In the genomic region with DNA sequence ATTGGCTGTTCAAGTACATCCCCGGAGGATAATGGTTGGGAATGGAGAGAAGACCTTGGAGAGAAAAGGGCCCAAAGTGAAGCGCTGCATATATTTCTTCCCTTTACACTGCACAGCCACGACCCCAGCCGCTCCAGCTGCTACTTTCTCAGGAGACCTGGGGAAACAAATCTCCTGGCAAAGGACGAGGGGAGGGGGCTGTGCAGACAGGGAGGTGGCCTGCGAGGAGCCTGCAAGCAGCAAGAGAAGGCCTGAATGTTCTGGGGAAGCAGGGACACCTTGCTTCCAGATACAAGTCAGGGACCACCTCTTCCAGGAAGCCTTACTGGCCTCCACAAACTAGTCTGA, we compare ENCODE assay signal across 12 cellular contexts. TPM values are rescaled to one million over a fixed set of nuclear protein-coding genes. Genes with fewer than 3 reads are reported as not detected.
DNase-seq lines count a peak whose midpoint lies in the region; ATAC-seq and TF ChIP-seq lines count a peak whose summit lies in the region.
"Had no signal": no experiment of that assay in that cellular context is flagged by ENCODE, and none has a peak within 500 bp of the region (broad histone marks: within the 10 kb centered on the region; RNA-seq: fewer than 3 reads in every experiment).

No MANE protein-coding gene starts in this region.

- H4K20me1 ChIP-seq in GM23248 (ENCODE audit: insufficient read depth), result no peaks in the 10 kb centered on the region

- H3K4me1 ChIP-seq in GM23248 (ENCODE audit: insufficient read depth) (peaks cover 25% of the 10 kb centered on the region), iPS-18a (ENCODE audit: control insufficient read depth, low read depth, low read length) (no peaks in the 10 kb centered on the region), sigmoid colon (peaks cover 0 to 54% (median 50%) of the 10 kb centered on the region in 4 donors)

- H3K27ac ChIP-seq in GM23248 (peak overlapping the region; percentile 96), iPS-18a (ENCODE audit: low read length) (no peak overlapping the region), sigmoid colon (peak overlapping the region; percentile 97 to 99 (median 98))

- no peaks in the 10 kb centered on the region for H3K9me2 ChIP-seq in GM23248 (ENCODE audit: insufficient read depth)

- H3K4me3 ChIP-seq in GM23248, result peak overlapping the region; percentile 93; the same call in 1 of the 2 replicates
- peak overlapping the region; percentile 56 for H3K4me3 ChIP-seq in iPS-18a (ENCODE audit: low read length)
- H3K4me3 ChIP-seq in sigmoid colon, result peak overlapping the region; percentile 67 to 91 (median 86)

- no peak for TF ChIP-seq EP300 in sigmoid colon (IDR thresholded peaks at IDR 0.05)

- peak overlapping the region; percentile 100 for H3K9ac ChIP-seq in GM23248
- no peak overlapping the region for H3K9ac ChIP-seq in iPS-18a (ENCODE audit: low read length)

- H3K9me3 Mint-ChIP-seq in activated naive CD8-positive, alpha-beta T cell treated with anti-CD3 and anti-CD28 coated beads for 36 hours, result no peaks in the 10 kb centered on the region

- H3K4me3 Mint-ChIP-seq in activated naive CD8-positive, alpha-beta T cell treated with anti-CD3 and anti-CD28 coated beads for 36 hours, result peak overlapping the region; percentile 29

- no peaks in the 10 kb centered on the region for H3K9me3 ChIP-seq in GM23248 (ENCODE audit: low read depth)
- H3K9me3 ChIP-seq in iPS-18a (ENCODE audit: control insufficient read depth, low read depth, low read length), result no peaks in the 10 kb centered on the region
- no peaks in the 10 kb centered on the region for H3K9me3 ChIP-seq in sigmoid colon

- TF ChIP-seq CTCF in sigmoid colon (IDR thresholded peaks at IDR 0.05), result no peak

- DNase-seq in GM23248 (no peak), sigmoid colon (no peak), G401 (ENCODE audit: low spot score) (no peak), DMS53 (lab: John Stamatoyannopoulos, UW) (no peak), activated gamma-delta T cell (lab: John Stamatoyannopoulos, UW) (no peak)
- DNase-seq in activated naive CD8-positive, alpha-beta T cell treated with anti-CD3 and anti-CD28 coated beads for 36 hours, result no peak
- DNase-seq: activated CD4-positive, alpha-beta T cell treated with anti-CD3 and anti-CD28 coated beads for 48 hours; amniotic stem cell; NCI-H345; SHP77 had no signal

- no peak for TF ChIP-seq POLR2A in sigmoid colon (IDR thresholded peaks at IDR 0.05)

- H3K4me1 Mint-ChIP-seq in activated naive CD8-positive, alpha-beta T cell treated with anti-CD3 and anti-CD28 coated beads for 36 hours, result peaks cover 15% of the 10 kb centered on the region

- H3K36me3 ChIP-seq in GM23248 (ENCODE audit: low read depth) (no peaks in the 10 kb centered on the region), iPS-18a (ENCODE audit: control insufficient read depth, low read depth, low read length) (no peaks in the 10 kb centered on the region), sigmoid colon (no peaks in the 10 kb centered on the region)

- 79 to 82% methylated on average over 6 of the region's 6 CpGs for WGBS in GM23248 (ENCODE audit: low coverage in 1 of 2, low lambda C conversion rate in 2 of 2, missing lambda C conversion rate in 2 of 2), 2 experiments
- 89 to 94% methylated on average over 6 of the region's 6 CpGs for WGBS in sigmoid colon, 2 donors

- no peak for ATAC-seq in HG03460 (IDR thresholded peaks at IDR 0.05; ENCODE audit: unreplicated experiment)

- H3K27ac Mint-ChIP-seq in activated naive CD8-positive, alpha-beta T cell treated with anti-CD3 and anti-CD28 coated beads for 36 hours, result no peak overlapping the region

- H3F3A ChIP-seq in GM23248 (ENCODE audit: insufficient read depth), result peaks cover 24% of the 10 kb centered on the region

- in situ Hi-C loops in GM23248 (cut with MboI) (no loop called here), G401 (cut with HindIII; ENCODE audit: low sequenced_read_pairs) (no loop called here)

- H3K27me3 Mint-ChIP-seq in activated naive CD8-positive, alpha-beta T cell treated with anti-CD3 and anti-CD28 coated beads for 36 hours, result peaks cover 25% of the 10 kb centered on the region

- peaks cover 42% of the 10 kb centered on the region for H3K79me2 ChIP-seq in GM23248 (ENCODE audit: insufficient read depth)

- H3K4me2 ChIP-seq in GM23248 (ENCODE audit: unreplicated experiment), result no peak overlapping the region

- intact Hi-C loops in sigmoid colon (cut with DNase I), result no loop called here

- H3K27me3 ChIP-seq in GM23248 (replicated peaks; ENCODE audit: insufficient read depth) (no peaks in the 10 kb centered on the region), iPS-18a (ENCODE audit: control insufficient read depth, insufficient read depth, low read length) (peaks cover 16% of the 10 kb centered on the region), sigmoid colon (no peaks in the 10 kb centered on the region)

- H2AFZ ChIP-seq in GM23248, result peak overlapping the region; percentile 80

- H3K36me3 Mint-ChIP-seq in activated naive CD8-positive, alpha-beta T cell treated with anti-CD3 and anti-CD28 coated beads for 36 hours, result no peaks in the 10 kb centered on the region

RNA-seq across cellular contexts. Expression of a gene that starts 0.7 kb away (rescaled TPM):
- 84.4 and 107 TPM in 2 replicates for total RNA-seq in GM23248 (2014; rRNA removed; shearing (Covaris generic))
- polyA plus RNA-seq in GM23248 (2016; fragmentation: Nextera tagmentation; extraction: Ambion mirVana) (153 and 156 TPM in 2 replicates), sigmoid colon (10 to 100 TPM in 2 of 3 donors, 1 to 10 TPM in 1; 2.1 to 16.5 (median 11.4) TPM)
- under 1 TPM in 1 of 2 experiments, not detected in 1; 0.31 TPM for total RNA-seq in activated naive CD8-positive, alpha-beta T cell treated with anti-CD3 and anti-CD28 coated beads for 36 hours
- total RNA-seq in sigmoid colon, result 100 to 1,000 TPM in 2 of 4 donors, 10 to 100 TPM in 2; 38.2 to 133 (median 90.1) TPM
- not detected in 2 replicates for total RNA-seq in G401 (2014; rRNA removed; shearing (Covaris generic))

RNA-seq across cellular contexts. Expression of a gene that starts 29.1 kb away (rescaled TPM):
- 337 and 352 TPM in 2 replicates for total RNA-seq in GM23248 (2014; rRNA removed; shearing (Covaris generic))
- polyA plus RNA-seq in GM23248 (2016; fragmentation: Nextera tagmentation; extraction: Ambion mirVana) (353 and 374 TPM in 2 replicates), sigmoid colon (10 to 100 TPM in 2 of 3 donors, 1 to 10 TPM in 1; 4.2 to 24.8 (median 12.5) TPM)
- total RNA-seq in activated naive CD8-positive, alpha-beta T cell treated with anti-CD3 and anti-CD28 coated beads for 36 hours, result 1 to 10 TPM; 8.1 to 8.7 TPM
- 10 to 100 TPM; 23.9 to 35.2 (median 28.9) TPM for total RNA-seq in sigmoid colon
- total RNA-seq in G401 (2014; rRNA removed; shearing (Covaris generic)), result 24.7 and 26.2 TPM in 2 replicates

RNA-seq across cellular contexts. Expression of a gene that starts 37.4 kb away (rescaled TPM):
- 26.0 and 26.3 TPM in 2 replicates for total RNA-seq in GM23248 (2014; rRNA removed; shearing (Covaris generic))
- polyA plus RNA-seq in GM23248 (2016; fragmentation: Nextera tagmentation; extraction: Ambion mirVana), result 24.0 and 26.1 TPM in 2 replicates
- total RNA-seq in activated naive CD8-positive, alpha-beta T cell treated with anti-CD3 and anti-CD28 coated beads for 36 hours, result 1 to 10 TPM in 1 of 2 experiments, under 1 TPM in 1; 0.95 to 1.3 TPM
- total RNA-seq in sigmoid colon, result 1 to 10 TPM in 2 of 4 donors, under 1 TPM in 2; 0.49 to 3.4 (median 0.95) TPM
- 1 to 10 TPM in 1 of 3 donors, under 1 TPM in 2; 0.58 to 1.2 (median 0.69) TPM for polyA plus RNA-seq in sigmoid colon
- total RNA-seq in G401 (2014; rRNA removed; shearing (Covaris generic)), result 0.31 TPM in 1 of 2 replicates, not detected in the other

Comparison
In these comparisons a context has a peak if more than half of its experiments do, and no peak if none do; other contexts are left out.
1. RNA of a gene that starts 0.7 kb away (total RNA-seq): 38.2 to 133 TPM in sigmoid colon and 84.4 to 107 TPM in GM23248; 0.31 TPM in activated naive CD8-positive, alpha-beta T cell treated with anti-CD3 and anti-CD28 coated beads for 36 hours and not detected in G401; every median in the first group is over 10 times any median in the second.
2. Peak in every context shown above with its lines, with median percentiles within 50 percentile points of each other: H3K4me3 ChIP-seq.